ENCODE assay signal across 1 cellular context in the genomic region with DNA sequence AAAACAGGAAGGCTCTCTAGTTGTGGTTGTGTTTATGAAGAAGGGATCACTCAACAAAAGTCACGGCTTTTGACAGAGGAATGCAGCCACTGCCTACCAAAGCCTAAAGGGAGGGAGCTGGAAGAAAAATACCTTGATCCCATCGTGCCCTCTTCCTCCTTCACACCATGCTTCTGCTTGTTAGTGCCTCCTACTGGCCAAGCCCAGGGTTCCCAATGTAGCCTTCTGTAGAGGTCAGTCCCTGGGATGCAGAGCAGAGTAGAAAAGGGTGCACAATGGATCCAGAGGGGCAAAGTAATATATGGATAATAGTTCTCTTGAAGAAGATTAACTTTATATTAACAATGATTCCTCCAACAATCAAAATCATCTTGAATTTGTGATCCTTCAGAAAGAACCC.
TF ChIP-seq lines count a peak whose summit lies in the region.

No MANE protein-coding gene starts in this region.

TF ChIP-seq in WTC11, 78 proteins besides CTCF, POLR2A, EP300 and RAD21 (continued from another document):
- TF ChIP-seq, protein P1, sequence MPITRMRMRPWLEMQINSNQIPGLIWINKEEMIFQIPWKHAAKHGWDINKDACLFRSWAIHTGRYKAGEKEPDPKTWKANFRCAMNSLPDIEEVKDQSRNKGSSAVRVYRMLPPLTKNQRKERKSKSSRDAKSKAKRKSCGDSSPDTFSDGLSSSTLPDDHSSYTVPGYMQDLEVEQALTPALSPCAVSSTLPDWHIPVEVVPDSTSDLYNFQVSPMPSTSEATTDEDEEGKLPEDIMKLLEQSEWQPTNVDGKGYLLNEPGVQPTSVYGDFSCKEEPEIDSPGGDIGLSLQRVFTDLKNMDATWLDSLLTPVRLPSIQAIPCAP (CRISPR knock-in tag; IDR thresholded peaks at IDR 0.05): no peak
- no peak for TF ChIP-seq GABPB1 (CRISPR knock-in tag; IDR thresholded peaks at IDR 0.05)
- TF ChIP-seq, protein P2, sequence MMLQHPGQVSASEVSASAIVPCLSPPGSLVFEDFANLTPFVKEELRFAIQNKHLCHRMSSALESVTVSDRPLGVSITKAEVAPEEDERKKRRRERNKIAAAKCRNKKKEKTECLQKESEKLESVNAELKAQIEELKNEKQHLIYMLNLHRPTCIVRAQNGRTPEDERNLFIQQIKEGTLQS (CRISPR knock-in tag; conservative IDR thresholded peaks at IDR 0.05): no peak
- no peak for TF ChIP-seq CBFB (CRISPR knock-in tag; IDR thresholded peaks at IDR 0.05; ENCODE audit: low read depth)
- TF ChIP-seq MYBL2 (CRISPR knock-in tag; IDR thresholded peaks at IDR 0.05): no peak
- no peak for TF ChIP-seq OVOL2 (CRISPR knock-in tag; IDR thresholded peaks at IDR 0.05; ENCODE audit: borderline replicate concordance)
- TF ChIP-seq NR3C1 (CRISPR knock-in tag; conservative IDR thresholded peaks at IDR 0.05; ENCODE audit: low read depth): no peak
- no peak for TF ChIP-seq NFATC4 (CRISPR knock-in tag; IDR thresholded peaks at IDR 0.05)
- TF ChIP-seq, protein P3, sequence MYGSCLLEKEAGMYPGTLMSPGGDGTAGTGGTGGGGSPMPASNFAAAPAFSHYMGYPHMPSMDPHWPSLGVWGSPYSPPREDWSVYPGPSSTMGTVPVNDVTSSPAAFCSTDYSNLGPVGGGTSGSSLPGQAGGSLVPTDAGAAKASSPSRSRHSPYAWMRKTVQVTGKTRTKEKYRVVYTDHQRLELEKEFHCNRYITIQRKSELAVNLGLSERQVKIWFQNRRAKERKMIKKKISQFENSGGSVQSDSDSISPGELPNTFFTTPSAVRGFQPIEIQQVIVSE (CRISPR knock-in tag; IDR thresholded peaks at IDR 0.05; ENCODE audit: borderline replicate concordance): no peak
- no peak for TF ChIP-seq ZNF396 (CRISPR knock-in tag; IDR thresholded peaks at IDR 0.05; ENCODE audit: borderline replicate concordance)
- no peak for TF ChIP-seq IRF2 (CRISPR knock-in tag; IDR thresholded peaks at IDR 0.05; ENCODE audit: borderline replicate concordance, low read depth)
- no peak for TF ChIP-seq ZNF416 (CRISPR knock-in tag; IDR thresholded peaks at IDR 0.05)
- TF ChIP-seq, protein P4, sequence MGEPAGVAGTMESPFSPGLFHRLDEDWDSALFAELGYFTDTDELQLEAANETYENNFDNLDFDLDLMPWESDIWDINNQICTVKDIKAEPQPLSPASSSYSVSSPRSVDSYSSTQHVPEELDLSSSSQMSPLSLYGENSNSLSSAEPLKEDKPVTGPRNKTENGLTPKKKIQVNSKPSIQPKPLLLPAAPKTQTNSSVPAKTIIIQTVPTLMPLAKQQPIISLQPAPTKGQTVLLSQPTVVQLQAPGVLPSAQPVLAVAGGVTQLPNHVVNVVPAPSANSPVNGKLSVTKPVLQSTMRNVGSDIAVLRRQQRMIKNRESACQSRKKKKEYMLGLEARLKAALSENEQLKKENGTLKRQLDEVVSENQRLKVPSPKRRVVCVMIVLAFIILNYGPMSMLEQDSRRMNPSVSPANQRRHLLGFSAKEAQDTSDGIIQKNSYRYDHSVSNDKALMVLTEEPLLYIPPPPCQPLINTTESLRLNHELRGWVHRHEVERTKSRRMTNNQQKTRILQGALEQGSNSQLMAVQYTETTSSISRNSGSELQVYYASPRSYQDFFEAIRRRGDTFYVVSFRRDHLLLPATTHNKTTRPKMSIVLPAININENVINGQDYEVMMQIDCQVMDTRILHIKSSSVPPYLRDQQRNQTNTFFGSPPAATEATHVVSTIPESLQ (CRISPR knock-in tag; IDR thresholded peaks at IDR 0.05): no peak
- TF ChIP-seq, protein P5, sequence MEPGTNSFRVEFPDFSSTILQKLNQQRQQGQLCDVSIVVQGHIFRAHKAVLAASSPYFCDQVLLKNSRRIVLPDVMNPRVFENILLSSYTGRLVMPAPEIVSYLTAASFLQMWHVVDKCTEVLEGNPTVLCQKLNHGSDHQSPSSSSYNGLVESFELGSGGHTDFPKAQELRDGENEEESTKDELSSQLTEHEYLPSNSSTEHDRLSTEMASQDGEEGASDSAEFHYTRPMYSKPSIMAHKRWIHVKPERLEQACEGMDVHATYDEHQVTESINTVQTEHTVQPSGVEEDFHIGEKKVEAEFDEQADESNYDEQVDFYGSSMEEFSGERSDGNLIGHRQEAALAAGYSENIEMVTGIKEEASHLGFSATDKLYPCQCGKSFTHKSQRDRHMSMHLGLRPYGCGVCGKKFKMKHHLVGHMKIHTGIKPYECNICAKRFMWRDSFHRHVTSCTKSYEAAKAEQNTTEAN (CRISPR knock-in tag; IDR thresholded peaks at IDR 0.05): no peak
